In the genomic region with DNA sequence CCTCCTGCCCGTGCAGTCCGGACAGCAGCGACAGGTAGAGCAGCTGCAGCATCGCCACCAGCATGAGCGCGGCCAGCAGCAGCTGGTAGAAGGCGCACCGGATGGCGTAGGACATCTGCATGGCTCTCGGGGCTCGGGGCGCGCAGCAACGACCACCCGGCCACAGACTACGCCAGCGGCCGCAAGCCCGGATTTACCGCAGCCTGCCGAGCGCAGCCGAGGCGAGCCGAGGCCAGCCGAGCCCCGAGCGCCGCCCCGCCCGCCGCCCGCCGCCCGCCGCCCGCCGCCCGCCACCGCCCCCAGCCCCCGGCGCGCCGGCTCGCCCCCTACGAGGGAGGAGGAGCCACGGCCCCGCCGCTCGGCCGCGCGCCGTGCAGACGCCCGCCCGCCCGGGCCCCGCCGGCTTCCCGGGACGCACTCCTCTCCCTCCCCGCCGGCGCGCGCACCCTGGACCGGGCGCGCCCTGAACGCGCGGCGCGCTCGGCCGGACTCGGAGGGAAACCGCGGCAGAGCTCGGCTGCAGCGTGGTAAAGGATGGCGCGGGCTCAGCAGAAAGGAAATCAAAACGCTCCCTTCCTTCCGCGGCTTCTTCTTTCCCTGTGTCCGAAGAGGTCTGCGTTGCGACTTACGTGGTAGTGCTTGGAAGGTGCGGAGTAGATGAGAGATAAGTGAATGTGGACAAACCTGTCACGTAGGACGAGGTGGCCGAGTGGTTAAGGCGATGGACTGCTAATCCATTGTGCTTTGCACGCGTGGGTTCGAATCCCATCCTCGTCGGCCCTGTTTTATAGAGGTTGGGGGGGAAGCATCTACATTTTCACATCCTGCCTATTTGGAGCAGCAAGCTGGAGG, we compare ENCODE assay signal across 1 cellular context.
TF ChIP-seq lines count a peak whose summit lies in the region.

A gene (minus strand): TSS at position 205 of the 852 bp plus-strand sequence. CDS start 84 bp downstream, at position 121.

TF ChIP-seq in IMR-90, 13 proteins besides CTCF, POLR2A, EP300 and RAD21:
- TF ChIP-seq RFX5 (IDR thresholded peaks at IDR 0.05; ENCODE audit: low read depth, low read length): no peak
- no peak for TF ChIP-seq BHLHE40 (IDR thresholded peaks at IDR 0.05; ENCODE audit: low read depth, low read length)
- TF ChIP-seq, protein P1, sequence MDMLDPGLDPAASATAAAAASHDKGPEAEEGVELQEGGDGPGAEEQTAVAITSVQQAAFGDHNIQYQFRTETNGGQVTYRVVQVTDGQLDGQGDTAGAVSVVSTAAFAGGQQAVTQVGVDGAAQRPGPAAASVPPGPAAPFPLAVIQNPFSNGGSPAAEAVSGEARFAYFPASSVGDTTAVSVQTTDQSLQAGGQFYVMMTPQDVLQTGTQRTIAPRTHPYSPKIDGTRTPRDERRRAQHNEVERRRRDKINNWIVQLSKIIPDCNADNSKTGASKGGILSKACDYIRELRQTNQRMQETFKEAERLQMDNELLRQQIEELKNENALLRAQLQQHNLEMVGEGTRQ (IDR thresholded peaks at IDR 0.05; ENCODE audit: low read depth, low read length): no peak
- TF ChIP-seq NFE2L2 (IDR thresholded peaks at IDR 0.05; ENCODE audit: low read depth, low read length): no peak
- no peak; the same call in 1 of the 2 replicates for TF ChIP-seq CHD1 (IDR thresholded peaks at IDR 0.05; ENCODE audit: low read depth, low read length)
- TF ChIP-seq MAZ (IDR thresholded peaks at IDR 0.05; ENCODE audit: borderline replicate concordance, low read depth, low read length): peak; percentile 7; the same call in 1 of the 2 replicates
- peak; percentile 23; the same call in 1 of the 2 replicates for TF ChIP-seq SMC3 (IDR thresholded peaks at IDR 0.05; ENCODE audit: low read depth, low read length)
- TF ChIP-seq, protein P2, sequence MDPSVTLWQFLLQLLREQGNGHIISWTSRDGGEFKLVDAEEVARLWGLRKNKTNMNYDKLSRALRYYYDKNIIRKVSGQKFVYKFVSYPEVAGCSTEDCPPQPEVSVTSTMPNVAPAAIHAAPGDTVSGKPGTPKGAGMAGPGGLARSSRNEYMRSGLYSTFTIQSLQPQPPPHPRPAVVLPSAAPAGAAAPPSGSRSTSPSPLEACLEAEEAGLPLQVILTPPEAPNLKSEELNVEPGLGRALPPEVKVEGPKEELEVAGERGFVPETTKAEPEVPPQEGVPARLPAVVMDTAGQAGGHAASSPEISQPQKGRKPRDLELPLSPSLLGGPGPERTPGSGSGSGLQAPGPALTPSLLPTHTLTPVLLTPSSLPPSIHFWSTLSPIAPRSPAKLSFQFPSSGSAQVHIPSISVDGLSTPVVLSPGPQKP (IDR thresholded peaks at IDR 0.05; ENCODE audit: borderline replicate concordance, low read depth, low read length): 0 out of 2 replicates have a peak, but pooled peaks have one; percentile 42
- TF ChIP-seq MXI1 (IDR thresholded peaks at IDR 0.05; ENCODE audit: borderline replicate concordance, low read depth, low read length): peak; percentile 23; the same call in 1 of the 2 replicates
- peak; percentile 98 for TF ChIP-seq FOS (IDR thresholded peaks at IDR 0.05; ENCODE audit: low read depth, low read length)
- TF ChIP-seq CEBPB (IDR thresholded peaks at IDR 0.05; ENCODE audit: low read depth, low read length): no peak
- no peak for TF ChIP-seq MAFK (IDR thresholded peaks at IDR 0.05; ENCODE audit: low read depth, low read length)
- no peak for TF ChIP-seq RCOR1 (IDR thresholded peaks at IDR 0.05; ENCODE audit: insufficient replicate concordance, low read length)
